17 cellular contexts compared by ENCODE assay signal in the genomic region with DNA sequence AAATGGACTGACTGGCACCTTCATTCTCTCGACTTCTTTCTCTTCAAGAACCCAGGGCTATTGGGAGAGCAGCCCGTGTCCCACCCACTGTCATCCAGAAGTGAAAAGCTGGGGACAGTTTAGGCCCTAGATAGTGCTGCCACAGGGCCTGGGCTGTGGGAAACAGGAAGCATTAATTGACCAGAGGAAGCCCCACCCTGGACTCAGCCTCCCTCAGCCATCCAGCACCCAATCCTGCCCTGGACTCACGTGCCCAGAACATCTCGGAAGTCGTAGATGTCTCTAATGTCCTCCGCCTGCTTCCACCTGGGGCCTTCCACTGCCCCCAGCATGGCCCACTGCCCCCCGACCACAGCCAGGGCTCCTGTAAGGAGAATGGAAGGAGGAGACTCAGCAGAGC. TPM values are rescaled to one million over a fixed set of nuclear protein-coding genes. Genes with fewer than 3 reads are reported as not detected.
DNase-seq lines count a peak whose midpoint lies in the region; ATAC-seq and TF ChIP-seq lines count a peak whose summit lies in the region.
"Had no signal": no experiment of that assay in that cellular context is flagged by ENCODE, and none has a peak within 500 bp of the region (broad histone marks: within the 10 kb centered on the region; RNA-seq: fewer than 3 reads in every experiment).

No MANE protein-coding gene starts in this region.

- TF ChIP-seq EP300 in stomach (IDR thresholded peaks at IDR 0.05) = no peak

- no peaks in the 10 kb centered on the region for H3K9me3 ChIP-seq in stomach
- H3K9me3 ChIP-seq: SJSA1 had no signal

- peaks cover 24 to 49% (median 40%) of the 10 kb centered on the region in 4 donors for H3K4me1 ChIP-seq in stomach

- peak overlapping the region; percentile 82 for H3K4me3 Mint-ChIP-seq in T-helper 2 cell treated with Interferon-gamma antibody and Interleukin-4, amounts not matched to agents 5 μg/mL and 100 μg/mL, for 36 hours
- peak overlapping the region; percentile 87 for H3K4me3 Mint-ChIP-seq in activated T-helper 17 cell treated with anti-CD3 and anti-CD28 coated beads, Interleukin-2, amount 50 U/mL, for 72 hours

- H3K27ac ChIP-seq in stomach = peak overlapping the region in 4 of 5 donors; percentile 17 to 88 (median 62)
- H3K27ac ChIP-seq: KMS-11, SJSA1 had no signal

- DNase-seq in T-helper 2 cell treated with Interferon-gamma antibody and Interleukin-4, amounts not matched to agents 5 μg/mL and 100 μg/mL, for 36 hours (ENCODE audit: low spot score) = no peak
- DNase-seq in T-helper 2 cell (no peak), left cardiac atrium (peak; percentile 44), stomach (no peak), hepatic stellate cell (ENCODE audit: low spot score) (no peak), retina (no peak), sciatic nerve (ENCODE audit: low spot score) (no peak)
- DNase-seq: 8988T; activated gamma-delta T cell treated with Interleukin-2 at 50 U/mL for 16 hours; effector CD4-positive, alpha-beta T cell; naive thymus-derived CD8-positive, alpha-beta T cell; NCI-H1417; NCI-H2227 treated with DMSO at 0.1 percent for 48 hours had no signal

- H3K4me1 Mint-ChIP-seq in T-helper 2 cell treated with Interferon-gamma antibody and Interleukin-4, amounts not matched to agents 5 μg/mL and 100 μg/mL, for 36 hours (ENCODE audit: low read depth) = peaks cover 22% of the 10 kb centered on the region
- H3K4me1 Mint-ChIP-seq in activated T-helper 17 cell treated with anti-CD3 and anti-CD28 coated beads, Interleukin-2, amount 50 U/mL, for 72 hours = peaks cover 18% of the 10 kb centered on the region

- no peak overlapping the region for H3K4me3 ChIP-seq in stomach
- H3K4me3 ChIP-seq: lung, SJSA1 had no signal

- no peak for TF ChIP-seq POLR2A in stomach (IDR thresholded peaks at IDR 0.05)

- peak overlapping the region; percentile 13 for H3K27ac Mint-ChIP-seq in T-helper 2 cell treated with Interferon-gamma antibody and Interleukin-4, amounts not matched to agents 5 μg/mL and 100 μg/mL, for 36 hours
- peak overlapping the region; percentile 6 for H3K27ac Mint-ChIP-seq in activated T-helper 17 cell treated with anti-CD3 and anti-CD28 coated beads, Interleukin-2, amount 50 U/mL, for 72 hours

- 66 to 74% (median 70%) methylated on average over 7 of the region's 7 CpGs for WGBS in stomach, 5 donors

- no peaks in the 10 kb centered on the region for H3K27me3 ChIP-seq in stomach
- H3K27me3 ChIP-seq: SJSA1 had no signal

- no peaks in the 10 kb centered on the region for H3K27me3 Mint-ChIP-seq in T-helper 2 cell treated with Interferon-gamma antibody and Interleukin-4, amounts not matched to agents 5 μg/mL and 100 μg/mL, for 36 hours (ENCODE audit: low read depth)
- H3K27me3 Mint-ChIP-seq in activated T-helper 17 cell treated with anti-CD3 and anti-CD28 coated beads, Interleukin-2, amount 50 U/mL, for 72 hours = no peaks in the 10 kb centered on the region

- H3K36me3 ChIP-seq in stomach = peaks cover 0 to 32% (median 17%) of the 10 kb centered on the region in 4 donors
- H3K36me3 ChIP-seq: SJSA1 had no signal

- TF ChIP-seq CTCF in stomach (IDR thresholded peaks at IDR 0.05) = no peak

- intact Hi-C loops in left cardiac atrium (cut with DNase I) = no loop called here
- intact Hi-C loops in stomach (cut with DNase I; ENCODE audit: low total_unique reads) = no loop called here
- intact Hi-C loops in sciatic nerve (cut with DNase I) = no loop called here

- H3K9me3 Mint-ChIP-seq in T-helper 2 cell treated with Interferon-gamma antibody and Interleukin-4, amounts not matched to agents 5 μg/mL and 100 μg/mL, for 36 hours = no peaks in the 10 kb centered on the region
- H3K9me3 Mint-ChIP-seq in activated T-helper 17 cell treated with anti-CD3 and anti-CD28 coated beads, Interleukin-2, amount 50 U/mL, for 72 hours = no peaks in the 10 kb centered on the region
- H3K9me3 Mint-ChIP-seq: naive thymus-derived CD8-positive, alpha-beta T cell had no signal

- no peak for ATAC-seq in activated T-helper 17 cell treated with anti-CD3 and anti-CD28 coated beads, Interleukin-2, amount 50 U/mL, for 72 hours (replicated peaks)
- ATAC-seq in left cardiac atrium = peak in 1 of 2 donors; percentile 25
- ATAC-seq in sciatic nerve = no peak
- ATAC-seq: naive thymus-derived CD8-positive, alpha-beta T cell had no signal

- H3K36me3 Mint-ChIP-seq in T-helper 2 cell treated with Interferon-gamma antibody and Interleukin-4, amounts not matched to agents 5 μg/mL and 100 μg/mL, for 36 hours (ENCODE audit: low read depth) = peaks cover 26% of the 10 kb centered on the region
- peaks cover 70% of the 10 kb centered on the region for H3K36me3 Mint-ChIP-seq in activated T-helper 17 cell treated with anti-CD3 and anti-CD28 coated beads, Interleukin-2, amount 50 U/mL, for 72 hours (ENCODE audit: low read depth)
- H3K36me3 Mint-ChIP-seq: naive thymus-derived CD8-positive, alpha-beta T cell had no signal

RNA-seq across cellular contexts. Expression of gene CAMK1, which starts 2.3 kb away (rescaled TPM):
- 10 to 100 TPM; 23.9 to 75.4 TPM for total RNA-seq in activated T-helper 17 cell treated with anti-CD3 and anti-CD28 coated beads, Interleukin-2, amount 50 U/mL, for 72 hours
- total RNA-seq in left cardiac atrium (10 to 100 TPM; 24.2 to 27.4 TPM), stomach (10 to 100 TPM; 14.3 to 61.1 (median 27.4) TPM), sciatic nerve (26.9 TPM)
- 10 to 100 TPM; 22.9 to 37.2 (median 23.2) TPM for polyA plus RNA-seq in stomach

RNA-seq across cellular contexts. Expression of gene OGG1, which starts 17.7 kb away (rescaled TPM):
- total RNA-seq in activated T-helper 17 cell treated with anti-CD3 and anti-CD28 coated beads, Interleukin-2, amount 50 U/mL, for 72 hours = 10 to 100 TPM; 37.4 to 52.3 TPM
- total RNA-seq in left cardiac atrium (10 to 100 TPM; 11.8 to 12.6 TPM), stomach (10 to 100 TPM in 4 of 5 donors, 1 to 10 TPM in 1; 7.6 to 54.5 (median 22.0) TPM), sciatic nerve (31.2 TPM)
- 10 to 100 TPM; 12.4 to 20.0 (median 15.1) TPM for polyA plus RNA-seq in stomach

RNA-seq across cellular contexts. Expression of gene TADA3, which starts 24.9 kb away (rescaled TPM):
- total RNA-seq in activated T-helper 17 cell treated with anti-CD3 and anti-CD28 coated beads, Interleukin-2, amount 50 U/mL, for 72 hours = 10 to 100 TPM; 77.8 to 81.9 TPM
- total RNA-seq in left cardiac atrium (10 to 100 TPM; 42.0 to 42.7 TPM), stomach (10 to 100 TPM; 29.2 to 62.6 (median 31.2) TPM), sciatic nerve (43.1 TPM)
- 10 to 100 TPM; 36.4 to 62.0 (median 61.0) TPM for polyA plus RNA-seq in stomach

RNA-seq across cellular contexts. Expression of gene ARPC4, which starts 25.5 kb away (rescaled TPM):
- 100 to 1,000 TPM; 159 to 291 TPM for total RNA-seq in activated T-helper 17 cell treated with anti-CD3 and anti-CD28 coated beads, Interleukin-2, amount 50 U/mL, for 72 hours
- total RNA-seq in left cardiac atrium (10 to 100 TPM; 80.8 to 96.2 TPM), stomach (100 to 1,000 TPM in 3 of 5 donors, 10 to 100 TPM in 2; 45.5 to 173 (median 129) TPM), sciatic nerve (117 TPM)
- polyA plus RNA-seq in stomach = 100 to 1,000 TPM in 2 of 3 donors, 10 to 100 TPM in 1; 69.4 to 180 (median 117) TPM

RNA-seq across cellular contexts. Expression of gene BRPF1, which starts 35.9 kb away (rescaled TPM):
- total RNA-seq in activated T-helper 17 cell treated with anti-CD3 and anti-CD28 coated beads, Interleukin-2, amount 50 U/mL, for 72 hours = 10 to 100 TPM; 22.7 to 31.0 TPM
- 10 to 100 TPM; 10.2 to 14.6 TPM for total RNA-seq in left cardiac atrium
- total RNA-seq in stomach = 10 to 100 TPM in 4 of 5 donors, 1 to 10 TPM in 1; 7.5 to 53.6 (median 15.1) TPM
- polyA plus RNA-seq in stomach = 1 to 10 TPM; 4.1 to 5.6 (median 4.6) TPM
- total RNA-seq in sciatic nerve = 19.8 TPM
